In genomic region chr1:7770939-7771672, GRCh38 we compare ENCODE assay signal across 8 cellular contexts. TPM values are rescaled to one million over a fixed set of nuclear protein-coding genes. Genes with fewer than 3 reads are reported as not detected.
DNase-seq lines count a peak whose midpoint lies in the region; ATAC-seq and TF ChIP-seq lines count a peak whose summit lies in the region.

VAMP3 (plus strand) TSS chr1:7771296; CDS start chr1:7771384, 88 bp downstream.

- TF ChIP-seq CTCF in 22Rv1 (IDR thresholded peaks at IDR 0.05) (no peak), coronary artery (IDR thresholded peaks at IDR 0.05) (no peak)

- peak; percentile 80 for ATAC-seq in GM18505 (IDR thresholded peaks at IDR 0.05; ENCODE audit: unreplicated experiment)
- peak; percentile 79 for ATAC-seq in HG03039 (IDR thresholded peaks at IDR 0.05; ENCODE audit: unreplicated experiment)
- peak; percentile 98 for ATAC-seq in left lobe of liver

- H3K4me3 ChIP-seq in coronary artery: peak within 1 kb of the TSS; percentile 86

- H3K27me3 Mint-ChIP-seq in activated CD4-positive, alpha-beta T cell treated with anti-CD3 and anti-CD28 coated beads, Interleukin-2, amount 10 ng/mL, durations not matched to agents 24 days and 14 days: peaks cover 27% of the 10 kb centered on the region

- intact Hi-C loops in activated CD4-positive, alpha-beta T cell treated with anti-CD3 and anti-CD28 coated beads, Interleukin-2, amount 10 ng/mL, durations not matched to agents 24 days and 14 days (cut with micrococcal nuclease): loop anchor here (1.0 kb wide), 1 partner anchor 12 kb away; no protein-coding TSS in a partner anchor

- DNase-seq in NCI-H510A (lab: John Stamatoyannopoulos, UW): peak; percentile 89
- DNase-seq in activated CD4-positive, alpha-beta T cell treated with anti-CD3 and anti-CD28 coated beads, Interleukin-2, amount 10 ng/mL, durations not matched to agents 24 days and 14 days: peak; percentile 94
- DNase-seq in coronary artery (ENCODE audit: low spot score): peak; percentile 91
- DNase-seq in left lobe of liver (ENCODE audit: low spot score): peak; percentile 93
- peak; percentile 74 for DNase-seq in stimulated activated CD4-positive, alpha-beta T cell treated with anti-CD3 and anti-CD28 coated beads, Interleukin-2, amount 100 ng/mL, for 4 hours (ENCODE audit: low read depth)

- H3K9me3 Mint-ChIP-seq in activated CD4-positive, alpha-beta T cell treated with anti-CD3 and anti-CD28 coated beads, Interleukin-2, amount 10 ng/mL, durations not matched to agents 24 days and 14 days: no peaks in the 10 kb centered on the region

- peaks cover 19% of the 10 kb centered on the region for H3K36me3 Mint-ChIP-seq in activated CD4-positive, alpha-beta T cell treated with anti-CD3 and anti-CD28 coated beads, Interleukin-2, amount 10 ng/mL, durations not matched to agents 24 days and 14 days (ENCODE audit: low read depth)

- peak within 1 kb of the TSS; percentile 80 for H3K27ac Mint-ChIP-seq in activated CD4-positive, alpha-beta T cell treated with anti-CD3 and anti-CD28 coated beads, Interleukin-2, amount 10 ng/mL, durations not matched to agents 24 days and 14 days

- TF ChIP-seq POLR2A in GM18505 (IDR thresholded peaks at IDR 0.05; ENCODE audit: borderline replicate concordance, extremely low read depth, insufficient read depth, insufficient read length): peak; percentile 56

- H3K4me3 Mint-ChIP-seq in activated CD4-positive, alpha-beta T cell treated with anti-CD3 and anti-CD28 coated beads, Interleukin-2, amount 10 ng/mL, durations not matched to agents 24 days and 14 days: peak within 1 kb of the TSS; percentile 90

- H3K27ac ChIP-seq in 22Rv1: peak within 1 kb of the TSS; percentile 81
- H3K27ac ChIP-seq in coronary artery: peak within 1 kb of the TSS; percentile 88 to 93

- H3K4me1 Mint-ChIP-seq in activated CD4-positive, alpha-beta T cell treated with anti-CD3 and anti-CD28 coated beads, Interleukin-2, amount 10 ng/mL, durations not matched to agents 24 days and 14 days: peaks cover 25% of the 10 kb centered on the region

RNA-seq across cellular contexts. Expression of gene VAMP3, which starts in this region (rescaled TPM):
- total RNA-seq in activated CD4-positive, alpha-beta T cell treated with anti-CD3 and anti-CD28 coated beads, Interleukin-2, amount 10 ng/mL, durations not matched to agents 24 days and 14 days: 23.8 and 24.7 TPM in 2 replicates
- total RNA-seq in left lobe of liver: 31.8 TPM

Comparison
In these comparisons a context has a peak if more than half of its experiments do, and no peak if none do; other contexts are left out.
1. Peak in every context shown above with its lines: DNase-seq, ATAC-seq, H3K4me3 ChIP-seq and H3K27ac ChIP-seq.